Comparison of ENCODE assay signal across 2 cellular contexts in genomic region chr2:166103277-166103676, GRCh38. TPM values are rescaled to one million over a fixed set of nuclear protein-coding genes. Genes with fewer than 3 reads are reported as not detected.
"Had no signal": no experiment of that assay in that cellular context is flagged by ENCODE, and none has a peak within 500 bp of the region (broad histone marks: within the 10 kb centered on the region; RNA-seq: fewer than 3 reads in every experiment).

No MANE protein-coding gene starts in this region.

RNA-seq across cellular contexts. Expression of gene SCN1A, which starts 24.5 kb away (rescaled TPM):
- total RNA-seq: GM23248, HFFc6 had no signal
